Comparison of ENCODE assay signal across 25 cellular contexts in genomic region chr9:33476503-33476902, GRCh38. TPM values are rescaled to one million over a fixed set of nuclear protein-coding genes. Genes with fewer than 3 reads are reported as not detected.
"Had no signal": no experiment of that assay in that cellular context is flagged by ENCODE, and none has a peak within 500 bp of the region (broad histone marks: within the 10 kb centered on the region; RNA-seq: fewer than 3 reads in every experiment).

No MANE protein-coding gene starts in this region.

- H3K4me1 ChIP-seq: colonic mucosa had no signal

- H3K27me3 ChIP-seq: colonic mucosa, upper lobe of left lung had no signal

- H3K4me3 Mint-ChIP-seq: activated CD4-positive, alpha-beta memory T cell treated with anti-CD3 and anti-CD28 coated beads for 36 hours; activated CD4-positive, alpha-beta T cell treated with anti-CD3 and anti-CD28 coated beads, Interleukin-2, amount 10 ng/mL, durations not matched to agents 24 days and 14 days; activated naive CD4-positive, alpha-beta T cell treated with anti-CD3 and anti-CD28 coated beads, Interleukin-2, amount 50 U/mL, for 24 hours; activated naive CD8-positive, alpha-beta T cell treated with anti-CD3 and anti-CD28 coated beads, Interleukin-2, amount 50 U/mL, for 24 hours; activated T-cell treated with anti-CD3 and anti-CD28 coated beads, Interleukin-2, amount 50 U/mL, for 4 hours; activated T-helper 17 cell treated with anti-CD3 and anti-CD28 coated beads, Interleukin-2, amount 50 U/mL, for 72 hours; stimulated activated effector memory CD8-positive, alpha-beta T cell treated with anti-CD3 and anti-CD28 coated beads, Interleukin-12 subunit alpha, Interleukin-12 subunit beta, amount 100 ng/mL, for 72 hours; stimulated activated naive CD8-positive, alpha-beta T cell treated with anti-CD3 and anti-CD28 coated beads, Interleukin-15, Interleukin-2, amounts not matched to agents 100 ng/mL and 50 ng/mL, for 24 hours; T-helper 1 cell treated with Interleukin-12 subunit alpha and Interleukin-12 subunit beta and Interleukin-4 antibody, amounts not matched to agents 30 μg/mL and 1 μg/mL, for 36 hours had no signal

- DNase-seq: activated CD4-positive, alpha-beta memory T cell treated with anti-CD3 and anti-CD28 coated beads for 36 hours; activated CD4-positive, alpha-beta T cell treated with anti-CD3 and anti-CD28 coated beads, Interleukin-2, amount 10 ng/mL, durations not matched to agents 24 days and 14 days; activated CD4-positive, CD25-positive, alpha-beta regulatory T cell treated with anti-CD3 and anti-CD28 coated beads, Interleukin-2, amount 50 U/mL, for 72 hours; activated naive CD8-positive, alpha-beta T cell treated with anti-CD3 and anti-CD28 coated beads, Interleukin-2, amount 50 U/mL, for 24 hours; activated T-cell treated with anti-CD3 and anti-CD28 coated beads, Interleukin-2, amount 50 U/mL, for 4 hours; amygdala; central memory CD4-positive, alpha-beta T cell; colonic mucosa; effector CD8-positive, alpha-beta T cell; left ventricle myocardium inferior; stimulated activated CD4-positive, alpha-beta T cell treated with anti-CD3 and anti-CD28 coated beads, Interleukin-4, amount 100 ng/mL, for 24 hours; SW 1271; T-helper 9 cell; upper lobe of left lung; WERI-Rb-1 had no signal

- ATAC-seq: activated naive CD8-positive, alpha-beta T cell treated with anti-CD3 and anti-CD28 coated beads, Interleukin-2, amount 50 U/mL, for 24 hours; activated T-cell treated with anti-CD3 and anti-CD28 coated beads, Interleukin-2, amount 50 U/mL, for 4 hours; activated T-helper 17 cell treated with anti-CD3 and anti-CD28 coated beads, Interleukin-2, amount 50 U/mL, for 72 hours; sciatic nerve; stimulated activated effector memory CD8-positive, alpha-beta T cell treated with anti-CD3 and anti-CD28 coated beads, Interleukin-12 subunit alpha, Interleukin-12 subunit beta, amount 100 ng/mL, for 72 hours had no signal

- H3K27ac ChIP-seq: colonic mucosa, left ventricle myocardium inferior, skin epidermis, upper lobe of left lung, WERI-Rb-1 had no signal

- H3K27ac Mint-ChIP-seq: activated CD4-positive, alpha-beta memory T cell treated with anti-CD3 and anti-CD28 coated beads for 36 hours; activated CD4-positive, alpha-beta T cell treated with anti-CD3 and anti-CD28 coated beads, Interleukin-2, amount 10 ng/mL, durations not matched to agents 24 days and 14 days; activated naive CD4-positive, alpha-beta T cell treated with anti-CD3 and anti-CD28 coated beads, Interleukin-2, amount 50 U/mL, for 24 hours; activated naive CD8-positive, alpha-beta T cell treated with anti-CD3 and anti-CD28 coated beads, Interleukin-2, amount 50 U/mL, for 24 hours; activated T-helper 17 cell treated with anti-CD3 and anti-CD28 coated beads, Interleukin-2, amount 50 U/mL, for 72 hours; stimulated activated effector memory CD8-positive, alpha-beta T cell treated with anti-CD3 and anti-CD28 coated beads, Interleukin-12 subunit alpha, Interleukin-12 subunit beta, amount 100 ng/mL, for 72 hours; T-helper 1 cell treated with Interleukin-12 subunit alpha and Interleukin-12 subunit beta and Interleukin-4 antibody, amounts not matched to agents 30 μg/mL and 1 μg/mL, for 36 hours had no signal

- H3K4me3 ChIP-seq: colonic mucosa, left ventricle myocardium inferior, skin epidermis, upper lobe of left lung had no signal

- H3K36me3 ChIP-seq: colonic mucosa had no signal

- H3K27me3 Mint-ChIP-seq: activated CD4-positive, alpha-beta memory T cell treated with anti-CD3 and anti-CD28 coated beads for 36 hours; activated CD4-positive, alpha-beta T cell treated with anti-CD3 and anti-CD28 coated beads, Interleukin-2, amount 10 ng/mL, durations not matched to agents 24 days and 14 days; activated naive CD4-positive, alpha-beta T cell treated with anti-CD3 and anti-CD28 coated beads, Interleukin-2, amount 50 U/mL, for 24 hours; activated naive CD8-positive, alpha-beta T cell treated with anti-CD3 and anti-CD28 coated beads, Interleukin-2, amount 50 U/mL, for 24 hours; activated T-helper 17 cell treated with anti-CD3 and anti-CD28 coated beads, Interleukin-2, amount 50 U/mL, for 72 hours; stimulated activated naive CD8-positive, alpha-beta T cell treated with anti-CD3 and anti-CD28 coated beads, Interleukin-15, Interleukin-2, amounts not matched to agents 100 ng/mL and 50 ng/mL, for 24 hours had no signal

- H3K9me3 Mint-ChIP-seq: activated CD4-positive, alpha-beta memory T cell treated with anti-CD3 and anti-CD28 coated beads for 36 hours; activated CD4-positive, alpha-beta T cell treated with anti-CD3 and anti-CD28 coated beads, Interleukin-2, amount 10 ng/mL, durations not matched to agents 24 days and 14 days; activated naive CD4-positive, alpha-beta T cell treated with anti-CD3 and anti-CD28 coated beads, Interleukin-2, amount 50 U/mL, for 24 hours; activated naive CD8-positive, alpha-beta T cell treated with anti-CD3 and anti-CD28 coated beads, Interleukin-2, amount 50 U/mL, for 24 hours; activated T-cell treated with anti-CD3 and anti-CD28 coated beads, Interleukin-2, amount 50 U/mL, for 4 hours; activated T-helper 17 cell treated with anti-CD3 and anti-CD28 coated beads, Interleukin-2, amount 50 U/mL, for 72 hours; stimulated activated effector memory CD8-positive, alpha-beta T cell treated with anti-CD3 and anti-CD28 coated beads, Interleukin-12 subunit alpha, Interleukin-12 subunit beta, amount 100 ng/mL, for 72 hours; stimulated activated naive CD8-positive, alpha-beta T cell treated with anti-CD3 and anti-CD28 coated beads, Interleukin-15, Interleukin-2, amounts not matched to agents 100 ng/mL and 50 ng/mL, for 24 hours; T-helper 1 cell treated with Interleukin-12 subunit alpha and Interleukin-12 subunit beta and Interleukin-4 antibody, amounts not matched to agents 30 μg/mL and 1 μg/mL, for 36 hours had no signal

- H3K9me3 ChIP-seq: colonic mucosa, left ventricle myocardium inferior, upper lobe of left lung had no signal

RNA-seq across cellular contexts. Expression of gene AQP3, which starts 29.1 kb away (rescaled TPM):
- total RNA-seq: frontal cortex had no signal

RNA-seq across cellular contexts. Expression of gene ANKRD18B, which starts 47.5 kb away (rescaled TPM):
- total RNA-seq: frontal cortex, left ventricle myocardium inferior, omental fat pad, subcutaneous adipose tissue had no signal
